In genomic region chr12:65491-66063, GRCh38 we compare ENCODE assay signal across 1 cellular context. TPM values are rescaled to one million over a fixed set of nuclear protein-coding genes. Genes with fewer than 3 reads are reported as not detected.
"Had no signal": no experiment of that assay in that cellular context is flagged by ENCODE, and none has a peak within 500 bp of the region (broad histone marks: within the 10 kb centered on the region; RNA-seq: fewer than 3 reads in every experiment).

No MANE protein-coding gene starts in this region.

RNA-seq across cellular contexts. Expression of gene IQSEC3, which starts 1.0 kb away (rescaled TPM):
- total RNA-seq: activated CD4-positive, alpha-beta T cell treated with anti-CD3 and anti-CD28 coated beads, Interleukin-2, amount 10 ng/mL, durations not matched to agents 7 days and 5 days had no signal
